Comparison of ENCODE assay signal across 1 cellular context in the genomic region with DNA sequence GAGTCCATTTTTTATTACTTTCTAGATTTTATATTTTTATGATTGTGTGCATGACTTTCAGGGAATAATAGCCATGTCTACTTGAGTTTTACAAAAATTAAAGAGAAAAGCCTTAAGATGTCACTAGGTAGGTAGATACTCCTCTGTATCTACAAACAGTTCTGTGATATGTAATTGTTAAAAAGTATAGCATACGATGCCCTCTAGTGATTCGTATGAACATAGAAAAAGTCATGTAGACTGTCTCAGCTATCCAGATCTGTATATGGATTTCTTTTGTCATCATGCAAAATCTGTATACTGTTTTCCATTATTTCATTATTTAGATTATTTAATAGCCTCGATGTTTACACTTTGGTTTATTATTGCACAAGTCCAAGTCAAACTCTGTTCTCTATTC.
TF ChIP-seq lines count a peak whose summit lies in the region.

No MANE protein-coding gene starts in this region.

TF ChIP-seq in WTC11, 78 proteins besides CTCF, POLR2A, EP300 and RAD21 (continued from another document):
- TF ChIP-seq, protein P1, sequence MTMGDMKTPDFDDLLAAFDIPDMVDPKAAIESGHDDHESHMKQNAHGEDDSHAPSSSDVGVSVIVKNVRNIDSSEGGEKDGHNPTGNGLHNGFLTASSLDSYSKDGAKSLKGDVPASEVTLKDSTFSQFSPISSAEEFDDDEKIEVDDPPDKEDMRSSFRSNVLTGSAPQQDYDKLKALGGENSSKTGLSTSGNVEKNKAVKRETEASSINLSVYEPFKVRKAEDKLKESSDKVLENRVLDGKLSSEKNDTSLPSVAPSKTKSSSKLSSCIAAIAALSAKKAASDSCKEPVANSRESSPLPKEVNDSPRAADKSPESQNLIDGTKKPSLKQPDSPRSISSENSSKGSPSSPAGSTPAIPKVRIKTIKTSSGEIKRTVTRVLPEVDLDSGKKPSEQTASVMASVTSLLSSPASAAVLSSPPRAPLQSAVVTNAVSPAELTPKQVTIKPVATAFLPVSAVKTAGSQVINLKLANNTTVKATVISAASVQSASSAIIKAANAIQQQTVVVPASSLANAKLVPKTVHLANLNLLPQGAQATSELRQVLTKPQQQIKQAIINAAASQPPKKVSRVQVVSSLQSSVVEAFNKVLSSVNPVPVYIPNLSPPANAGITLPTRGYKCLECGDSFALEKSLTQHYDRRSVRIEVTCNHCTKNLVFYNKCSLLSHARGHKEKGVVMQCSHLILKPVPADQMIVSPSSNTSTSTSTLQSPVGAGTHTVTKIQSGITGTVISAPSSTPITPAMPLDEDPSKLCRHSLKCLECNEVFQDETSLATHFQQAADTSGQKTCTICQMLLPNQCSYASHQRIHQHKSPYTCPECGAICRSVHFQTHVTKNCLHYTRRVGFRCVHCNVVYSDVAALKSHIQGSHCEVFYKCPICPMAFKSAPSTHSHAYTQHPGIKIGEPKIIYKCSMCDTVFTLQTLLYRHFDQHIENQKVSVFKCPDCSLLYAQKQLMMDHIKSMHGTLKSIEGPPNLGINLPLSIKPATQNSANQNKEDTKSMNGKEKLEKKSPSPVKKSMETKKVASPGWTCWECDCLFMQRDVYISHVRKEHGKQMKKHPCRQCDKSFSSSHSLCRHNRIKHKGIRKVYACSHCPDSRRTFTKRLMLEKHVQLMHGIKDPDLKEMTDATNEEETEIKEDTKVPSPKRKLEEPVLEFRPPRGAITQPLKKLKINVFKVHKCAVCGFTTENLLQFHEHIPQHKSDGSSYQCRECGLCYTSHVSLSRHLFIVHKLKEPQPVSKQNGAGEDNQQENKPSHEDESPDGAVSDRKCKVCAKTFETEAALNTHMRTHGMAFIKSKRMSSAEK (CRISPR knock-in tag; IDR thresholded peaks at IDR 0.05; ENCODE audit: borderline replicate concordance), result no peak
- TF ChIP-seq, protein P2, sequence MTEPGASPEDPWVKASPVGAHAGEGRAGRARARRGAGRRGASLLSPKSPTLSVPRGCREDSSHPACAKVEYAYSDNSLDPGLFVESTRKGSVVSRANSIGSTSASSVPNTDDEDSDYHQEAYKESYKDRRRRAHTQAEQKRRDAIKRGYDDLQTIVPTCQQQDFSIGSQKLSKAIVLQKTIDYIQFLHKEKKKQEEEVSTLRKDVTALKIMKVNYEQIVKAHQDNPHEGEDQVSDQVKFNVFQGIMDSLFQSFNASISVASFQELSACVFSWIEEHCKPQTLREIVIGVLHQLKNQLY (CRISPR knock-in tag; IDR thresholded peaks at IDR 0.05), result no peak
- no peak for TF ChIP-seq KAT7 (CRISPR knock-in tag; IDR thresholded peaks at IDR 0.05; ENCODE audit: borderline replicate concordance)
- no peak for TF ChIP-seq MXD4 (CRISPR knock-in tag; IDR thresholded peaks at IDR 0.05; ENCODE audit: borderline replicate concordance)
- no peak for TF ChIP-seq GRHL2 (CRISPR knock-in tag; IDR thresholded peaks at IDR 0.05; ENCODE audit: insufficient replicate concordance, severe bottlenecking)
- no peak for TF ChIP-seq SMAD3 (CRISPR knock-in tag; IDR thresholded peaks at IDR 0.05; ENCODE audit: borderline replicate concordance)
- TF ChIP-seq, protein P3, sequence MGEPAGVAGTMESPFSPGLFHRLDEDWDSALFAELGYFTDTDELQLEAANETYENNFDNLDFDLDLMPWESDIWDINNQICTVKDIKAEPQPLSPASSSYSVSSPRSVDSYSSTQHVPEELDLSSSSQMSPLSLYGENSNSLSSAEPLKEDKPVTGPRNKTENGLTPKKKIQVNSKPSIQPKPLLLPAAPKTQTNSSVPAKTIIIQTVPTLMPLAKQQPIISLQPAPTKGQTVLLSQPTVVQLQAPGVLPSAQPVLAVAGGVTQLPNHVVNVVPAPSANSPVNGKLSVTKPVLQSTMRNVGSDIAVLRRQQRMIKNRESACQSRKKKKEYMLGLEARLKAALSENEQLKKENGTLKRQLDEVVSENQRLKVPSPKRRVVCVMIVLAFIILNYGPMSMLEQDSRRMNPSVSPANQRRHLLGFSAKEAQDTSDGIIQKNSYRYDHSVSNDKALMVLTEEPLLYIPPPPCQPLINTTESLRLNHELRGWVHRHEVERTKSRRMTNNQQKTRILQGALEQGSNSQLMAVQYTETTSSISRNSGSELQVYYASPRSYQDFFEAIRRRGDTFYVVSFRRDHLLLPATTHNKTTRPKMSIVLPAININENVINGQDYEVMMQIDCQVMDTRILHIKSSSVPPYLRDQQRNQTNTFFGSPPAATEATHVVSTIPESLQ (CRISPR knock-in tag; IDR thresholded peaks at IDR 0.05), result no peak
- no peak for TF ChIP-seq TP53 (CRISPR knock-in tag; IDR thresholded peaks at IDR 0.05)
- no peak for TF ChIP-seq SP1 (CRISPR knock-in tag; conservative IDR thresholded peaks at IDR 0.05)
- TF ChIP-seq OVOL2 (CRISPR knock-in tag; IDR thresholded peaks at IDR 0.05; ENCODE audit: borderline replicate concordance), result no peak
- TF ChIP-seq TEAD1 (CRISPR knock-in tag; IDR thresholded peaks at IDR 0.05), result no peak
- no peak for TF ChIP-seq NFYB (CRISPR knock-in tag; conservative IDR thresholded peaks at IDR 0.05; ENCODE audit: low read depth)
- TF ChIP-seq ZNF138 (CRISPR knock-in tag; conservative IDR thresholded peaks at IDR 0.05), result no peak
- TF ChIP-seq ZNF671 (CRISPR knock-in tag; IDR thresholded peaks at IDR 0.05), result no peak
TF ChIP-seq in WTC11: peak in this region for 0.
